Comparison of ENCODE assay signal across 23 cellular contexts in genomic region chr1:215118081-215118480, GRCh38. TPM values are rescaled to one million over a fixed set of nuclear protein-coding genes. Genes with fewer than 3 reads are reported as not detected.
"Had no signal": no experiment of that assay in that cellular context is flagged by ENCODE, and none has a peak within 500 bp of the region (broad histone marks: within the 10 kb centered on the region; RNA-seq: fewer than 3 reads in every experiment).

No MANE protein-coding gene starts in this region.

- H3K27ac Mint-ChIP-seq: activated CD8-positive, alpha-beta T cell treated with anti-CD3 and anti-CD28 coated beads, Interleukin-2, amount 10 ng/mL, durations not matched to agents 7 days and 5 days; activated naive CD4-positive, alpha-beta T cell treated with anti-CD3 and anti-CD28 coated beads, Interleukin-2, amount 50 U/mL, for 24 hours; mesothelial cell of epicardium; naive thymus-derived CD8-positive, alpha-beta T cell; neural progenitor cell had no signal

- H3K9me3 ChIP-seq: left lung, upper lobe of left lung had no signal

- H3K4me3 ChIP-seq: left lung, neural progenitor cell, upper lobe of left lung had no signal

- H3K9me3 Mint-ChIP-seq: activated naive CD4-positive, alpha-beta T cell treated with anti-CD3 and anti-CD28 coated beads, Interleukin-2, amount 50 U/mL, for 24 hours; mesothelial cell of epicardium; naive thymus-derived CD8-positive, alpha-beta T cell; neural progenitor cell had no signal

- H2AFZ ChIP-seq: neural progenitor cell had no signal

- FAIRE-seq: colon had no signal

- H3K4me3 Mint-ChIP-seq: activated CD8-positive, alpha-beta T cell treated with anti-CD3 and anti-CD28 coated beads, Interleukin-2, amount 10 ng/mL, durations not matched to agents 7 days and 5 days; activated naive CD4-positive, alpha-beta T cell treated with anti-CD3 and anti-CD28 coated beads, Interleukin-2, amount 50 U/mL, for 24 hours; mesothelial cell of epicardium; naive thymus-derived CD8-positive, alpha-beta T cell; neural progenitor cell had no signal

- H3K4me1 ChIP-seq: left lung, neural progenitor cell had no signal

- H3K36me3 Mint-ChIP-seq: activated naive CD4-positive, alpha-beta T cell treated with anti-CD3 and anti-CD28 coated beads, Interleukin-2, amount 50 U/mL, for 24 hours; mesothelial cell of epicardium; naive thymus-derived CD8-positive, alpha-beta T cell; neural progenitor cell had no signal

- DNase-seq: activated CD4-positive, alpha-beta T cell treated with anti-CD3 and anti-CD28 coated beads, Interleukin-2, amount 50 U/mL, for 1 hour; activated CD4-positive, CD25-positive, alpha-beta regulatory T cell treated with anti-CD3 and anti-CD28 coated beads, Interleukin-2, amount 50 U/mL, for 72 hours; activated CD8-positive, alpha-beta T cell treated with anti-CD3 and anti-CD28 coated beads, Interleukin-2, amount 10 ng/mL, durations not matched to agents 7 days and 5 days; activated gamma-delta T cell treated with Interleukin-2 at 50 U/mL for 16 hours; activated T-cell treated with anti-CD3 and anti-CD28 coated beads, Interleukin-2, amount 50 U/mL, for 1 hour; aorta; central memory CD4-positive, alpha-beta T cell; effector memory CD4-positive, alpha-beta T cell; foreskin keratinocyte; left lung; naive thymus-derived CD8-positive, alpha-beta T cell; stimulated activated CD4-positive, alpha-beta T cell treated with anti-CD3 and anti-CD28 coated beads, Interleukin-4, amount 100 ng/mL, for 24 hours; stimulated activated naive CD4-positive, alpha-beta T cell treated with Interleukin-2 at 50 U/mL for 16 hours; upper lobe of left lung; WERI-Rb-1 had no signal

- H3K36me3 ChIP-seq: left lung, neural progenitor cell, upper lobe of left lung, WERI-Rb-1 had no signal

- H3K9ac ChIP-seq: neural progenitor cell had no signal

- H3K27me3 ChIP-seq: foreskin keratinocyte, left lung, neural progenitor cell, upper lobe of left lung had no signal

- H3K4me1 Mint-ChIP-seq: activated naive CD4-positive, alpha-beta T cell treated with anti-CD3 and anti-CD28 coated beads, Interleukin-2, amount 50 U/mL, for 24 hours; naive thymus-derived CD8-positive, alpha-beta T cell; neural progenitor cell had no signal

- ATAC-seq: activated CD8-positive, alpha-beta T cell treated with anti-CD3 and anti-CD28 coated beads, Interleukin-2, amount 10 ng/mL, durations not matched to agents 7 days and 5 days; esophagus mucosa; foreskin keratinocyte; left lung; naive thymus-derived CD8-positive, alpha-beta T cell had no signal

- H3K4me2 ChIP-seq: neural progenitor cell had no signal

- H3K27ac ChIP-seq: foreskin keratinocyte, left lung, neural progenitor cell, upper lobe of left lung, WERI-Rb-1 had no signal

RNA-seq across cellular contexts. Expression of gene KCNK2, which starts 35.5 kb away (rescaled TPM):
- total RNA-seq: activated CD8-positive, alpha-beta T cell treated with anti-CD3 and anti-CD28 coated beads, Interleukin-2, amount 10 ng/mL, durations not matched to agents 7 days and 5 days; kidney epithelial cell; lung microvascular endothelial cell; naive thymus-derived CD8-positive, alpha-beta T cell; T-helper 2 cell treated with Interferon-gamma antibody and Interleukin-4, amounts not matched to agents 100 ng/mL and 5 ng/mL, for 36 hours had no signal
- polyA plus RNA-seq: naive thymus-derived CD8-positive, alpha-beta T cell had no signal
